13 cellular contexts compared by ENCODE assay signal in the genomic region with DNA sequence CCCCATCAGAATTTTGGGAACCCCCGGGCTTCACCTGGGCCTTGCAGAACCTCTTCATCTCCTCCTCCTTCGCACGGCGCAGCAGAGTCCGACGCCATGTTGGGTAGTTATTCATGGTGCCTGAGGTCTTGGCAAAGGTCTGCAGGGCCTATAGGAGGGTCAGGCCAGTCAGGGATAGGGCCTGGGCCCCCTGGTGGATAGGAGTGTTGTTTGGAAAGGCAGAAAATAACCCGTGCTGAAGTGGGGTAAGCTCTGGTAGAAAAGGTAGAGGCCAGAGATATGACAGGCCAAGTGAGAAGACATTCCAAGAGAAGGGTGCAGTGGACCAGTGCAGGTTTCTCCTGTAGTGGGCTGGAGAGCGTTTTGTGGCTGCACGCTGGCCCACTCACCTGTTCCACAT. TPM values are rescaled to one million over a fixed set of nuclear protein-coding genes. Genes with fewer than 3 reads are reported as not detected.
DNase-seq lines count a peak whose midpoint lies in the region; ATAC-seq and TF ChIP-seq lines count a peak whose summit lies in the region.
"Had no signal": no experiment of that assay in that cellular context is flagged by ENCODE, and none has a peak within 500 bp of the region (broad histone marks: within the 10 kb centered on the region; RNA-seq: fewer than 3 reads in every experiment).

No MANE protein-coding gene starts in this region.

- H3K4me2 ChIP-seq in H9 (ENCODE audit: insufficient read depth, insufficient read length, low read length): no peak overlapping the region

- H4K8ac ChIP-seq in H9 (replicated peaks; ENCODE audit: insufficient read length, low read depth, low read length): no peak overlapping the region

- H2BK15ac ChIP-seq in H9 (ENCODE audit: low read depth, low read length): no peak overlapping the region

- no peaks in the 10 kb centered on the region for H3K27me3 Mint-ChIP-seq in activated CD4-positive, alpha-beta memory T cell treated with anti-CD3 and anti-CD28 coated beads for 36 hours
- H3K27me3 Mint-ChIP-seq in activated CD4-positive, alpha-beta memory T cell treated with anti-CD3 and anti-CD28 coated beads, Interleukin-2, amount 10 ng/mL, durations not matched to agents 7 days and 5 days: no peaks in the 10 kb centered on the region
- H3K27me3 Mint-ChIP-seq in H9 (ENCODE audit: low read depth): no peaks in the 10 kb centered on the region
- no peaks in the 10 kb centered on the region for H3K27me3 Mint-ChIP-seq in central memory CD8-positive, alpha-beta T cell
- no peaks in the 10 kb centered on the region for H3K27me3 Mint-ChIP-seq in naive thymus-derived CD8-positive, alpha-beta T cell

- H3K9me3 ChIP-seq in H9 (ENCODE audit: control insufficient read depth, low read depth, low read length): no peaks in the 10 kb centered on the region
- H3K9me3 ChIP-seq: left ventricle myocardium inferior, stomach had no signal

- peaks cover 8% of the 10 kb centered on the region for H3K23me2 ChIP-seq in H9 (ENCODE audit: insufficient read length, low read depth, low read length, poor library complexity, severe bottlenecking)

- no peak overlapping the region for H3K9ac ChIP-seq in H9 (ENCODE audit: extremely low read depth, insufficient read length, low read length)

- no peak overlapping the region for H2BK20ac ChIP-seq in H9 (ENCODE audit: low read depth, low read length, poor library complexity, severe bottlenecking)

- no peaks in the 10 kb centered on the region for H3K27me3 ChIP-seq in H9 (ENCODE audit: insufficient read depth, low read length)
- H3K27me3 ChIP-seq: stomach had no signal

- H3K36me3 Mint-ChIP-seq in activated CD4-positive, alpha-beta memory T cell treated with anti-CD3 and anti-CD28 coated beads for 36 hours: peaks cover 17% of the 10 kb centered on the region
- H3K36me3 Mint-ChIP-seq in activated CD4-positive, alpha-beta memory T cell treated with anti-CD3 and anti-CD28 coated beads, Interleukin-2, amount 10 ng/mL, durations not matched to agents 7 days and 5 days (ENCODE audit: low read depth): peaks cover 61% of the 10 kb centered on the region
- H3K36me3 Mint-ChIP-seq in H9 (ENCODE audit: insufficient read depth in 1 of 3, low read depth in 3 of 3): peaks cover 22 to 64% (median 49%) of the 10 kb centered on the region in 3 experiments
- peaks cover 23% of the 10 kb centered on the region for H3K36me3 Mint-ChIP-seq in central memory CD8-positive, alpha-beta T cell (ENCODE audit: insufficient read depth)
- peaks cover 0 to 17% (median 0%) of the 10 kb centered on the region in 3 donors for H3K36me3 Mint-ChIP-seq in naive thymus-derived CD8-positive, alpha-beta T cell

- intact Hi-C loops in activated CD4-positive, alpha-beta memory T cell treated with anti-CD3 and anti-CD28 coated beads for 36 hours (cut with micrococcal nuclease): no loop called here

- no peak overlapping the region for H4K91ac ChIP-seq in H9 (ENCODE audit: insufficient read length, low read depth, low read length)

- no peak overlapping the region for H3K14ac ChIP-seq in H9 (ENCODE audit: insufficient read depth, low read length)

- no peak overlapping the region for H3K23ac ChIP-seq in H9 (ENCODE audit: insufficient read length, low read depth, low read length)

- H3K4me1 Mint-ChIP-seq in activated CD4-positive, alpha-beta memory T cell treated with anti-CD3 and anti-CD28 coated beads for 36 hours (ENCODE audit: low read depth): peaks cover 30% of the 10 kb centered on the region
- peaks cover 63% of the 10 kb centered on the region for H3K4me1 Mint-ChIP-seq in activated CD4-positive, alpha-beta memory T cell treated with anti-CD3 and anti-CD28 coated beads, Interleukin-2, amount 10 ng/mL, durations not matched to agents 7 days and 5 days
- peaks cover 12 to 13% of the 10 kb centered on the region in 2 experiments for H3K4me1 Mint-ChIP-seq in H9
- peaks cover 51% of the 10 kb centered on the region for H3K4me1 Mint-ChIP-seq in central memory CD8-positive, alpha-beta T cell
- H3K4me1 Mint-ChIP-seq in naive thymus-derived CD8-positive, alpha-beta T cell: peaks cover 39 to 70% (median 55%) of the 10 kb centered on the region in 4 donors

- ATAC-seq in central memory CD8-positive, alpha-beta T cell (replicated peaks; ENCODE audit: extremely low read depth, poor library complexity, severe bottlenecking): no peak
- ATAC-seq in naive thymus-derived CD8-positive, alpha-beta T cell: no peak

- no peak overlapping the region for H3K4me3 Mint-ChIP-seq in activated CD4-positive, alpha-beta memory T cell treated with anti-CD3 and anti-CD28 coated beads for 36 hours
- H3K4me3 Mint-ChIP-seq in activated CD4-positive, alpha-beta memory T cell treated with anti-CD3 and anti-CD28 coated beads, Interleukin-2, amount 10 ng/mL, durations not matched to agents 7 days and 5 days: no peak overlapping the region
- H3K4me3 Mint-ChIP-seq in H9: no peak overlapping the region
- no peak overlapping the region for H3K4me3 Mint-ChIP-seq in central memory CD8-positive, alpha-beta T cell
- H3K4me3 Mint-ChIP-seq in naive thymus-derived CD8-positive, alpha-beta T cell: no peak overlapping the region

- H3K18ac ChIP-seq in H9 (ENCODE audit: insufficient read length, low read depth, low read length): no peak overlapping the region

- no peak overlapping the region for H3K4ac ChIP-seq in H9 (ENCODE audit: low read depth, low read length)

- H2AK5ac ChIP-seq in H9 (ENCODE audit: insufficient read length, low read length): no peak overlapping the region

- CTCF ChIA-PET in activated CD4-positive, alpha-beta memory T cell treated with anti-CD3 and anti-CD28 coated beads for 36 hours (lab: Charles Lee): interaction anchor here (6.0 kb wide), 1 partner anchor 10 kb away, joined by 37 read pairs; a partner anchor contains a TSS
- CTCF ChIA-PET in activated CD4-positive, alpha-beta memory T cell treated with anti-CD3 and anti-CD28 coated beads, Interleukin-2, amount 10 ng/mL, durations not matched to agents 7 days and 5 days (lab: Charles Lee): interaction anchor here (6.5 kb wide), 1 partner anchor 9 kb away, joined by 36 read pairs; a partner anchor contains a TSS

- H4K20me1 ChIP-seq in H9 (ENCODE audit: control insufficient read depth, insufficient read depth, insufficient read length): no peaks in the 10 kb centered on the region

- no peaks in the 10 kb centered on the region for H3K79me2 ChIP-seq in H9 (ENCODE audit: insufficient read depth, low read length)

- DNase-seq in activated CD4-positive, alpha-beta memory T cell treated with anti-CD3 and anti-CD28 coated beads for 36 hours: no peak
- no peak for DNase-seq in activated CD4-positive, alpha-beta memory T cell treated with anti-CD3 and anti-CD28 coated beads, Interleukin-2, amount 10 ng/mL, durations not matched to agents 7 days and 5 days
- DNase-seq in H9 (no peak), AG08395 (ENCODE audit: low spot score) (no peak), NCI-H345 (lab: John Stamatoyannopoulos, UW) (no peak), NCI-H2171 treated with DMSO at 0.1 percent for 48 hours (lab: John Stamatoyannopoulos, UW) (no peak)
- no peak for DNase-seq in central memory CD8-positive, alpha-beta T cell (ENCODE audit: low spot score in 2 of 2)
- DNase-seq in naive thymus-derived CD8-positive, alpha-beta T cell: no peak
- DNase-seq: activated CD8-positive, alpha-beta memory T cell treated with anti-CD3 and anti-CD28 coated beads for 24 hours; left ventricle myocardium inferior; NCI-H146; NCI-H510A had no signal

- peak; percentile 44; the same call in 1 of the 3 replicates for TF ChIP-seq CTCF in H9 (conservative IDR thresholded peaks at IDR 0.05)

- H3K56ac ChIP-seq in H9 (ENCODE audit: insufficient read length, low read depth, low read length): no peak overlapping the region

- no peak overlapping the region for H2BK12ac ChIP-seq in H9 (ENCODE audit: insufficient read length, low read depth, low read length)

- no peak overlapping the region for H2BK5ac ChIP-seq in H9 (ENCODE audit: insufficient read length, low read length)

- WGBS in H9 (ENCODE audit: extremely low coverage, insufficient read length, low lambda C conversion rate): no CpG with 5 or more reads among the region's 9 CpGs

- no peak overlapping the region for H3T11ph ChIP-seq in H9 (ENCODE audit: low read length)

- peak overlapping the region; percentile 24 for H3K27ac Mint-ChIP-seq in activated CD4-positive, alpha-beta memory T cell treated with anti-CD3 and anti-CD28 coated beads for 36 hours
- no peak overlapping the region for H3K27ac Mint-ChIP-seq in activated CD4-positive, alpha-beta memory T cell treated with anti-CD3 and anti-CD28 coated beads, Interleukin-2, amount 10 ng/mL, durations not matched to agents 7 days and 5 days
- H3K27ac Mint-ChIP-seq in H9: no peak overlapping the region; a peak in 1 of 7 replicates
- H3K27ac Mint-ChIP-seq in central memory CD8-positive, alpha-beta T cell (ENCODE audit: low read depth): peak overlapping the region; percentile 32
- H3K27ac Mint-ChIP-seq in naive thymus-derived CD8-positive, alpha-beta T cell: peak overlapping the region in 9 of 10 donors; percentile 43 to 86 (median 64)

- H2AFZ ChIP-seq in H9 (ENCODE audit: low read length): no peak overlapping the region

- POLR2A ChIA-PET in activated CD4-positive, alpha-beta memory T cell treated with anti-CD3 and anti-CD28 coated beads for 36 hours (lab: Charles Lee): interaction anchor here (1.3 kb wide), 1 partner anchor 10 kb away, joined by 4 read pairs; a partner anchor contains a TSS
- POLR2A ChIA-PET in activated CD4-positive, alpha-beta memory T cell treated with anti-CD3 and anti-CD28 coated beads, Interleukin-2, amount 10 ng/mL, durations not matched to agents 7 days and 5 days (lab: Charles Lee): interaction anchor here (0.8 to 11.5 kb wide), 3 partner anchors 10 to 62 kb away, joined by 4 to 243 read pairs (median 5); a partner anchor contains a TSS
- POLR2A ChIA-PET in naive thymus-derived CD8-positive, alpha-beta T cell (lab: Charles Lee): interaction anchor here (0.5 to 6.8 kb wide), 4 partner anchors 8 to 63 kb away, joined by 3 to 131 read pairs (median 36); a partner anchor contains a TSS

- H3K4me1 ChIP-seq in H9 (ENCODE audit: insufficient read depth, low read length): peaks cover 3% of the 10 kb centered on the region; the same call in 1 of the 2 replicates

- no peak overlapping the region for H2BK120ac ChIP-seq in H9 (ENCODE audit: low read depth, low read length, poor library complexity, severe bottlenecking)

- H4K5ac ChIP-seq in H9 (ENCODE audit: insufficient read length, low read depth, low read length): no peak overlapping the region

- H3K27ac ChIP-seq in H9 (ENCODE audit: insufficient read length, low read depth, low read length): no peak overlapping the region
- H3K27ac ChIP-seq: left ventricle myocardium inferior, stomach had no signal

- H3K9me3 Mint-ChIP-seq in activated CD4-positive, alpha-beta memory T cell treated with anti-CD3 and anti-CD28 coated beads for 36 hours: no peaks in the 10 kb centered on the region
- no peaks in the 10 kb centered on the region for H3K9me3 Mint-ChIP-seq in activated CD4-positive, alpha-beta memory T cell treated with anti-CD3 and anti-CD28 coated beads, Interleukin-2, amount 10 ng/mL, durations not matched to agents 7 days and 5 days
- H3K9me3 Mint-ChIP-seq in H9: no peaks in the 10 kb centered on the region; a peak in 1 of 5 replicates
- H3K9me3 Mint-ChIP-seq in central memory CD8-positive, alpha-beta T cell: no peaks in the 10 kb centered on the region
- H3K9me3 Mint-ChIP-seq in naive thymus-derived CD8-positive, alpha-beta T cell: no peaks in the 10 kb centered on the region

- no peaks in the 10 kb centered on the region for H3K79me1 ChIP-seq in H9 (ENCODE audit: insufficient read depth, low read depth, low read length, poor library complexity, severe bottlenecking)

RNA-seq across cellular contexts. Expression of a gene that starts 4.9 kb away (rescaled TPM):
- total RNA-seq in activated CD4-positive, alpha-beta memory T cell treated with anti-CD3 and anti-CD28 coated beads for 36 hours: 1 to 10 TPM; 9.7 TPM
- total RNA-seq in activated CD4-positive, alpha-beta memory T cell treated with anti-CD3 and anti-CD28 coated beads, Interleukin-2, amount 10 ng/mL, durations not matched to agents 7 days and 5 days: 10 to 100 TPM; 15.9 to 16.9 TPM
- 13.0 and 13.1 TPM in 2 replicates for total RNA-seq in H9 (2021)
- 10 to 100 TPM; 15.1 to 16.3 TPM for total RNA-seq in naive thymus-derived CD8-positive, alpha-beta T cell
- 1 to 10 TPM; 5.8 to 8.2 (median 6.7) TPM for polyA plus RNA-seq in naive thymus-derived CD8-positive, alpha-beta T cell

RNA-seq across cellular contexts. Expression of a gene that starts 5.0 kb away (rescaled TPM):
- under 1 TPM; 0.43 to 0.46 TPM for total RNA-seq in activated CD4-positive, alpha-beta memory T cell treated with anti-CD3 and anti-CD28 coated beads for 36 hours
- not detected for total RNA-seq in activated CD4-positive, alpha-beta memory T cell treated with anti-CD3 and anti-CD28 coated beads, Interleukin-2, amount 10 ng/mL, durations not matched to agents 7 days and 5 days
- 0.26 and 1.0 TPM in 2 replicates for total RNA-seq in H9 (2021)
- 1 to 10 TPM in 1 of 2 experiments, under 1 TPM in 1; 0.66 to 1.3 TPM for total RNA-seq in naive thymus-derived CD8-positive, alpha-beta T cell
- 1 to 10 TPM in 1 of 3 donors, under 1 TPM in 2; 0.25 to 1.7 (median 0.63) TPM for polyA plus RNA-seq in naive thymus-derived CD8-positive, alpha-beta T cell

RNA-seq across cellular contexts. Expression of a gene that starts 10.2 kb away (rescaled TPM):
- 10 to 100 TPM; 39.4 to 45.0 TPM for total RNA-seq in activated CD4-positive, alpha-beta memory T cell treated with anti-CD3 and anti-CD28 coated beads for 36 hours
- 100 to 1,000 TPM; 125 to 128 TPM for total RNA-seq in activated CD4-positive, alpha-beta memory T cell treated with anti-CD3 and anti-CD28 coated beads, Interleukin-2, amount 10 ng/mL, durations not matched to agents 7 days and 5 days
- total RNA-seq in H9 (2021): 84.9 and 92.9 TPM in 2 replicates
- 10 to 100 TPM; 56.5 to 60.1 TPM for total RNA-seq in naive thymus-derived CD8-positive, alpha-beta T cell
- 10 to 100 TPM in 2 of 3 donors, 1 to 10 TPM in 1; 8.9 to 13.8 (median 13.2) TPM for polyA plus RNA-seq in naive thymus-derived CD8-positive, alpha-beta T cell

RNA-seq across cellular contexts. Expression of a gene that starts 37.6 kb away (rescaled TPM):
- 10 to 100 TPM; 10.9 to 11.8 TPM for total RNA-seq in activated CD4-positive, alpha-beta memory T cell treated with anti-CD3 and anti-CD28 coated beads for 36 hours
- 10 to 100 TPM; 16.5 to 17.5 TPM for total RNA-seq in activated CD4-positive, alpha-beta memory T cell treated with anti-CD3 and anti-CD28 coated beads, Interleukin-2, amount 10 ng/mL, durations not matched to agents 7 days and 5 days
- total RNA-seq in H9 (2021): 25.6 and 27.3 TPM in 2 replicates
- 10 to 100 TPM; 21.1 to 24.7 TPM for total RNA-seq in naive thymus-derived CD8-positive, alpha-beta T cell
- 1 to 10 TPM; 6.6 to 8.8 (median 8.2) TPM for polyA plus RNA-seq in naive thymus-derived CD8-positive, alpha-beta T cell

Comparison
In these comparisons a context has a peak if more than half of its experiments do, and no peak if none do; other contexts are left out.
1. H3K27ac Mint-ChIP-seq: peak in activated CD4-positive, alpha-beta memory T cell treated with anti-CD3 and anti-CD28 coated beads for 36 hours (single experiment), central memory CD8-positive, alpha-beta T cell (single experiment) and naive thymus-derived CD8-positive, alpha-beta T cell (9 of 10); none in activated CD4-positive, alpha-beta memory T cell treated with anti-CD3 and anti-CD28 coated beads, Interleukin-2, amount 10 ng/mL, durations not matched to agents 7 days and 5 days (single experiment) and H9 (0 of 3).